ENCODE assay signal across 24 cellular contexts in the genomic region with DNA sequence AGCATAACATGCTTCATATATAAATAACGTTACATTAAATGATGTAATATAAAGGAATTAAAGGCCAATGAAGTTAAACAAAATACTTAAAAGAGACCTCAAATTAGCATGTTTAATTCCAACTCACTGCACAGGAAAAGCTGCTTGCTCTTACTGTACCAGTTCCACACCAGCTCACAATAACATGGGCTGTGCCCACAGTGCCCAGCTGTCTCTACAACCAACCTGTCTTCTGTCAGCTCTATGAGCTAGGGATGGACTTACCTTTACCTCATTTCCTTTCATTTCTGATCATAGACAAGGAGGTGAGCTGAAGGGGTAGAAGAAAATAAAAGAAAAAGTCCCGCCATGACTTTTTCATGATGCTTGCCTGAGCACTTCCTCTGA.
"Had no signal": no experiment of that assay in that cellular context is flagged by ENCODE, and none has a peak within 500 bp of the region (broad histone marks: within the 10 kb centered on the region; RNA-seq: fewer than 3 reads in every experiment).

No MANE protein-coding gene starts in this region.

- H3K27me3 ChIP-seq: colonic mucosa, esophagus squamous epithelium, sigmoid colon, testis, transverse colon had no signal

- H3K4me1 ChIP-seq: colonic mucosa, esophagus squamous epithelium, gastroesophageal sphincter, psoas muscle, sigmoid colon, testis had no signal

- ATAC-seq: gastroesophageal sphincter; left cardiac atrium; left ventricle myocardium superior; psoas muscle; stimulated activated naive B cell treated with anti-CD40 and anti-IgM and Interleukin-4, amounts not matched to agents 10 μg/mL and 1 μg/mL and 100 μg/mL, for 72 hours; stimulated activated naive CD8-positive, alpha-beta T cell treated with anti-CD3 and anti-CD28 coated beads, Interleukin-15, amount 100 ng/mL, for 72 hours had no signal

- H3K4me3 ChIP-seq: colonic mucosa, esophagus squamous epithelium, gastroesophageal sphincter, psoas muscle, sigmoid colon, skin epidermis, testis, transverse colon had no signal

- H3K27ac ChIP-seq: colonic mucosa, esophagus squamous epithelium, gastroesophageal sphincter, neutrophil, psoas muscle, sigmoid colon, skin epidermis, testis, transverse colon had no signal

- H3K9me3 ChIP-seq: colonic mucosa, esophagus squamous epithelium, gastroesophageal sphincter, neutrophil, psoas muscle, sigmoid colon, testis, transverse colon had no signal

- FAIRE-seq: keratinocyte, urothelium cell line had no signal

- H3K36me3 ChIP-seq: colonic mucosa, esophagus squamous epithelium, gastroesophageal sphincter, neutrophil, sigmoid colon, transverse colon had no signal

- DNase-seq: colonic mucosa; dermis blood vessel endothelial cell; esophagus squamous epithelium; foreskin fibroblast; glutamatergic neuron; immature natural killer cell; left cardiac atrium; left ventricle myocardium superior; mesendoderm; naive B cell; nephron progenitor cell; psoas muscle; sigmoid colon; stimulated activated CD4-positive, alpha-beta T cell treated with anti-CD3 and anti-CD28 coated beads, Interleukin-2, amount 100 ng/mL, for 24 hours; stimulated activated CD4-positive, alpha-beta T cell treated with anti-CD3 and anti-CD28 coated beads, Interleukin-4, amount 100 ng/mL, for 4 hours; stimulated activated naive B cell treated with anti-CD40 and anti-IgM and Interleukin-4, amounts not matched to agents 10 μg/mL and 1 μg/mL and 100 μg/mL, for 72 hours; stimulated activated naive CD8-positive, alpha-beta T cell treated with anti-CD3 and anti-CD28 coated beads, Interleukin-15, amount 100 ng/mL, for 72 hours; testis; transverse colon had no signal
